11 cellular contexts compared by ENCODE assay signal in genomic region chr7:75611557-75612178, GRCh38.
A peak's percentile ranks its signal among the peaks of the same experiment; 100 is the strongest.
DNase-seq lines count a peak whose midpoint lies in the region; ATAC-seq and TF ChIP-seq lines count a peak whose summit lies in the region.
"Had no signal": no experiment of that assay in that cellular context is flagged by ENCODE, and none has a peak within 500 bp of the region (broad histone marks: within the 10 kb centered on the region; RNA-seq: fewer than 3 reads in every experiment).

No MANE protein-coding gene starts in this region.

- DNase-seq in Ammon's horn (ENCODE audit: low spot score) = peak; percentile 98
- DNase-seq in anterior cingulate cortex (lab: John Stamatoyannopoulos, UW) = peak in 57 of 58 donors; percentile 48 to 99 (median 92)
- peak; percentile 68 for DNase-seq in right atrium auricular region (ENCODE audit: low spot score)
- peak; percentile 94 for DNase-seq in occipital lobe (lab: John Stamatoyannopoulos, UW)
- no peak for DNase-seq in colonic mucosa
- DNase-seq in PC-3 = no peak
- DNase-seq: effector CD4-positive, alpha-beta T cell; NCI-H2171; stimulated activated naive CD8-positive, alpha-beta T cell treated with anti-CD3 and anti-CD28 coated beads, Interleukin-15, Interleukin-2, amounts not matched to agents 100 U/mL and 50 U/mL, for 24 hours had no signal

- H3K4me1 ChIP-seq in right atrium auricular region (peaks cover 0 to 12% of the 10 kb centered on the region in 2 donors), colonic mucosa (no peaks in the 10 kb centered on the region), PC-3 (ENCODE audit: insufficient read depth, low read length) (no peaks in the 10 kb centered on the region)

- no peak overlapping the region for H3K4me2 ChIP-seq in PC-3 (ENCODE audit: low read length)

- intact Hi-C loops in colonic mucosa (cut with DNase I) = no loop called here
- intact Hi-C loops in PC-3 (cut with micrococcal nuclease) = no loop called here

- H3K27me3 ChIP-seq in right atrium auricular region (no peaks in the 10 kb centered on the region), colonic mucosa (no peaks in the 10 kb centered on the region), PC-3 (ENCODE audit: low read length) (no peaks in the 10 kb centered on the region)

- no peaks in the 10 kb centered on the region for H3K9me2 ChIP-seq in PC-3 (replicated peaks; ENCODE audit: low read length)

- CTCF ChIA-PET in PC-3 (lab: Charles Lee) = no interaction called here

- ATAC-seq in HG02970 (IDR thresholded peaks at IDR 0.05; ENCODE audit: low FRiP score, unreplicated experiment) (no peak), PC-3 (no peak), GM19467 (IDR thresholded peaks at IDR 0.05; ENCODE audit: unreplicated experiment) (no peak)
- ATAC-seq: stimulated activated naive CD8-positive, alpha-beta T cell treated with anti-CD3 and anti-CD28 coated beads, Interleukin-15, Interleukin-2, amounts not matched to agents 100 U/mL and 50 U/mL, for 24 hours had no signal

- H3K4me3 ChIP-seq in right atrium auricular region = no peak overlapping the region
- no peak overlapping the region for H3K4me3 ChIP-seq in colonic mucosa
- no peak overlapping the region for H3K4me3 ChIP-seq in PC-3 (ENCODE audit: low read length)

- POLR2A ChIA-PET in PC-3 (lab: Charles Lee; ENCODE audit: unreplicated experiment) = no interaction called here

- H2AFZ ChIP-seq in PC-3 (ENCODE audit: low read length) = no peak overlapping the region

- BruUV-seq in PC-3 (replicated peaks; lab: Mats Ljungman, UMichigan) = no TSS peak

- no peaks in the 10 kb centered on the region for H3K79me2 ChIP-seq in PC-3 (ENCODE audit: low read length)

- H3K36me3 ChIP-seq in right atrium auricular region (no peaks in the 10 kb centered on the region), colonic mucosa (no peaks in the 10 kb centered on the region), PC-3 (ENCODE audit: low read depth, low read length) (no peaks in the 10 kb centered on the region)

- H3K9ac ChIP-seq in colonic mucosa (ENCODE audit: low read depth in 2 of 2, low read length in 2 of 2) = no peak overlapping the region
- no peak overlapping the region for H3K9ac ChIP-seq in PC-3 (ENCODE audit: low read length)

- no peaks in the 10 kb centered on the region for H4K20me1 ChIP-seq in PC-3 (ENCODE audit: low read length)

- H3K27ac ChIP-seq in right atrium auricular region (peak overlapping the region; percentile 60), colonic mucosa (no peak overlapping the region), PC-3 (ENCODE audit: low read length) (no peak overlapping the region)

- peak in 1 of 2 donors; percentile 27 for TF ChIP-seq CTCF in right atrium auricular region (IDR thresholded peaks at IDR 0.05)
- TF ChIP-seq CTCF in colonic mucosa (IDR thresholded peaks at IDR 0.05) = no peak
- no peak for TF ChIP-seq CTCF in PC-3 (conservative IDR thresholded peaks at IDR 0.05; ENCODE audit: low read depth, low read length)

- H3F3A ChIP-seq in PC-3 (ENCODE audit: low read length, unreplicated experiment) = no peaks in the 10 kb centered on the region

- H3K9me3 ChIP-seq in right atrium auricular region (no peaks in the 10 kb centered on the region), colonic mucosa (no peaks in the 10 kb centered on the region), PC-3 (ENCODE audit: low read length) (no peaks in the 10 kb centered on the region)

Comparison
In these comparisons a context has a peak if more than half of its experiments do, and no peak if none do; other contexts are left out.
1. DNase-seq: peak in Ammon's horn (single experiment), anterior cingulate cortex (57 of 58), right atrium auricular region (single experiment) and occipital lobe (single experiment); none in colonic mucosa (single experiment) and PC-3 (single experiment).
2. H3K27ac ChIP-seq: peak in right atrium auricular region (2 of 2); none in colonic mucosa (single experiment) and PC-3 (single experiment).